18 cellular contexts compared by ENCODE assay signal in genomic region chr18:32753656-32754221, GRCh38. TPM values are rescaled to one million over a fixed set of nuclear protein-coding genes. Genes with fewer than 3 reads are reported as not detected.
A peak's percentile ranks its signal among the peaks of the same experiment; 100 is the strongest.
DNase-seq lines count a peak whose midpoint lies in the region; ATAC-seq and TF ChIP-seq lines count a peak whose summit lies in the region.
"Had no signal": no experiment of that assay in that cellular context is flagged by ENCODE, and none has a peak within 500 bp of the region (broad histone marks: within the 10 kb centered on the region; RNA-seq: fewer than 3 reads in every experiment).

No MANE protein-coding gene starts in this region.

- no CpG with 5 or more reads among the region's 4 CpGs for WGBS in mesendoderm (ENCODE audit: extremely low coverage, insufficient coverage, low lambda C conversion rate)

- H3K4me2 ChIP-seq in DND-41 (ENCODE audit: insufficient read depth, low read length) (no peak overlapping the region), mesendoderm (ENCODE audit: low read length) (no peak overlapping the region)
- H3K4me2 ChIP-seq: BLaER1 had no signal

- peak overlapping the region; percentile 54 for H2AK5ac ChIP-seq in mesendoderm (ENCODE audit: low read length)

- no peaks in the 10 kb centered on the region for H3K79me2 ChIP-seq in DND-41 (ENCODE audit: insufficient read depth, low read length)
- H3K79me2 ChIP-seq in mesendoderm (ENCODE audit: control insufficient read depth, insufficient read depth, low read length), result no peaks in the 10 kb centered on the region

- H3K9ac ChIP-seq in DND-41 (ENCODE audit: low read depth, low read length), result no peak overlapping the region
- no peak overlapping the region for H3K9ac ChIP-seq in mesendoderm (ENCODE audit: low read length)
- H3K9ac ChIP-seq: BLaER1, GM23248 had no signal

- H2BK15ac ChIP-seq in mesendoderm (replicated peaks; ENCODE audit: low read depth), result no peak overlapping the region

- no peak overlapping the region for H3K18ac ChIP-seq in mesendoderm (ENCODE audit: low read length)

- no peak for DNase-seq in DND-41
- peak; percentile 93 for DNase-seq in NCI-H82 treated with DMSO at 0.1 percent for 48 hours (lab: John Stamatoyannopoulos, UW; ENCODE audit: unreplicated experiment)
- peak; percentile 57 for DNase-seq in mesendoderm
- no peak for DNase-seq in putamen (ENCODE audit: low spot score)
- DNase-seq: CD4-positive, alpha-beta T cell; COR-L47; GDM1; GM23248; Kasumi-1; NCI-H1417; NCI-H187; NCI-H774; OCI-M1 had no signal

- no peak overlapping the region for H2BK120ac ChIP-seq in mesendoderm (ENCODE audit: low read depth, low read length)

- H3K36me3 ChIP-seq in DND-41 (ENCODE audit: insufficient read depth, low read length) (no peaks in the 10 kb centered on the region), HEK293 (ENCODE audit: control insufficient read depth in 2 of 2, insufficient read depth in 1 of 2, low read length in 2 of 2) (no peaks in the 10 kb centered on the region), mesendoderm (ENCODE audit: control insufficient read depth, insufficient read depth, low read length) (no peaks in the 10 kb centered on the region)
- H3K36me3 ChIP-seq: BLaER1 had no signal

- no peak overlapping the region for H3K56ac ChIP-seq in mesendoderm (ENCODE audit: low read length)

- ATAC-seq in DND-41 (ENCODE audit: insufficient read depth, low read depth), result peak; percentile 56
- no peak for ATAC-seq in GM18517 (IDR thresholded peaks at IDR 0.05; ENCODE audit: unreplicated experiment)
- no peak for ATAC-seq in GM19452 (IDR thresholded peaks at IDR 0.05; ENCODE audit: unreplicated experiment)
- ATAC-seq: Right ventricle myocardium inferior had no signal

- no peak overlapping the region for H3K4ac ChIP-seq in mesendoderm (ENCODE audit: low read depth, low read length)

- H2BK5ac ChIP-seq in mesendoderm (ENCODE audit: low read length), result no peak overlapping the region

- H3K27ac ChIP-seq in DND-41 (ENCODE audit: low read length), result no peak overlapping the region
- H3K27ac ChIP-seq in HEK293 (ENCODE audit: extremely low read depth, low read depth, low read length), result no peak overlapping the region
- no peak overlapping the region for H3K27ac ChIP-seq in mesendoderm (ENCODE audit: low read depth, low read length)
- H3K27ac ChIP-seq: BLaER1, GM23248 had no signal

- POLR2A ChIA-PET in HEK293 (lab: Yijun Ruan, JAX), result no interaction called here

- H3K9me3 ChIP-seq in DND-41 (ENCODE audit: insufficient read depth, low read length, severe bottlenecking) (no peaks in the 10 kb centered on the region), HEK293 (ENCODE audit: control insufficient read depth, insufficient read depth, low read depth, low read length) (no peaks in the 10 kb centered on the region)
- H3K9me3 ChIP-seq: BLaER1 had no signal

- H3K4me1 ChIP-seq in DND-41 (ENCODE audit: insufficient read depth, low read length) (peaks cover 10% of the 10 kb centered on the region), HEK293 (ENCODE audit: control insufficient read depth, insufficient read depth, low read length) (no peaks in the 10 kb centered on the region), mesendoderm (ENCODE audit: control insufficient read depth, low read depth, low read length) (peaks cover 11% of the 10 kb centered on the region)

- H3K4me3 ChIP-seq in DND-41 (ENCODE audit: low read depth in 1 of 2, low read length in 2 of 2) (no peak overlapping the region), HEK293 (ENCODE audit: low read depth, low read length) (no peak overlapping the region), mesendoderm (ENCODE audit: low read length) (no peak overlapping the region)
- H3K4me3 ChIP-seq: BLaER1, GM23248 had no signal

- no peaks in the 10 kb centered on the region for H3K79me1 ChIP-seq in mesendoderm (ENCODE audit: low read length)

- TF ChIP-seq CTCF in DND-41 (IDR thresholded peaks at IDR 0.05; ENCODE audit: borderline replicate concordance, extremely low read depth, low read length, poor library complexity, severe bottlenecking) (no peak), HEK293 (tag by site-specific recombination; IDR thresholded peaks at IDR 0.05) (no peak)

- no peak overlapping the region for H3K23ac ChIP-seq in mesendoderm (ENCODE audit: low read length)

- no peaks in the 10 kb centered on the region for H4K20me1 ChIP-seq in DND-41 (ENCODE audit: insufficient read depth, low read length)
- H4K20me1 ChIP-seq: BLaER1 had no signal

- H4K5ac ChIP-seq in mesendoderm (ENCODE audit: low read length), result no peak overlapping the region

- CTCF ChIA-PET in HEK293 (lab: Yijun Ruan, JAX), result interaction anchor here (0.5 to 1.7 kb wide), 3 partner anchors 39 to 115 kb away, joined by 3 to 6 read pairs (median 3); no protein-coding TSS in a partner anchor

- H3K27me3 ChIP-seq in DND-41 (ENCODE audit: insufficient read depth, low read length, poor library complexity) (no peaks in the 10 kb centered on the region), mesendoderm (ENCODE audit: insufficient read depth, low read length, poor library complexity) (no peaks in the 10 kb centered on the region)
- H3K27me3 ChIP-seq: BLaER1 had no signal

- H2AFZ ChIP-seq in DND-41 (ENCODE audit: low read depth, low read length), result no peak overlapping the region
- H2AFZ ChIP-seq: GM23248 had no signal

- H4K8ac ChIP-seq in mesendoderm (ENCODE audit: low read depth, low read length), result no peak overlapping the region

TF ChIP-seq in HEK293, 187 proteins besides CTCF, POLR2A, EP300 and RAD21:
- peak; percentile 94; the same call in 1 of the 2 replicates for TF ChIP-seq TRIM28 (IDR thresholded peaks at IDR 0.05; ENCODE audit: borderline replicate concordance, low read length)
- no peak for TF ChIP-seq ZNF311 (tag by site-specific recombination; IDR thresholded peaks at IDR 0.05; ENCODE audit: borderline replicate concordance)
- no peak for TF ChIP-seq ZNF175 (tag by site-specific recombination; IDR thresholded peaks at IDR 0.05)
- TF ChIP-seq ZNF510 (tag by site-specific recombination; IDR thresholded peaks at IDR 0.05; ENCODE audit: insufficient replicate concordance), result no peak
- TF ChIP-seq ZNF133 (tag by site-specific recombination; IDR thresholded peaks at IDR 0.05), result no peak
- peak; percentile 23; the same call in 1 of the 2 replicates for TF ChIP-seq ZNF398 (tag by site-specific recombination; IDR thresholded peaks at IDR 0.05)
- no peak for TF ChIP-seq ZNF19 (tag by site-specific recombination; IDR thresholded peaks at IDR 0.05; ENCODE audit: low read depth)
- TF ChIP-seq ZNF274 (IDR thresholded peaks at IDR 0.05; ENCODE audit: low read length), result no peak
- TF ChIP-seq ZNF274 (tag by site-specific recombination; IDR thresholded peaks at IDR 0.05; ENCODE audit: borderline replicate concordance), result no peak

RNA-seq across cellular contexts. Expression of gene KLHL14, which starts 19.1 kb away (rescaled TPM):
- 0.48 TPM for polyA plus RNA-seq in mesendoderm (2013, experiment 1 of 2)
- polyA plus RNA-seq in mesendoderm (2013, experiment 2 of 2), result 0.50 TPM
- polyA plus RNA-seq: GM23248 had no signal

Comparison
In these comparisons a context has a peak if more than half of its experiments do, and no peak if none do; other contexts are left out.
1. DNase-seq: peak in NCI-H82 treated with DMSO at 0.1 percent for 48 hours (single experiment) and mesendoderm (single experiment); none in DND-41 (single experiment) and putamen (single experiment).